20 cellular contexts compared by ENCODE assay signal in the genomic region with DNA sequence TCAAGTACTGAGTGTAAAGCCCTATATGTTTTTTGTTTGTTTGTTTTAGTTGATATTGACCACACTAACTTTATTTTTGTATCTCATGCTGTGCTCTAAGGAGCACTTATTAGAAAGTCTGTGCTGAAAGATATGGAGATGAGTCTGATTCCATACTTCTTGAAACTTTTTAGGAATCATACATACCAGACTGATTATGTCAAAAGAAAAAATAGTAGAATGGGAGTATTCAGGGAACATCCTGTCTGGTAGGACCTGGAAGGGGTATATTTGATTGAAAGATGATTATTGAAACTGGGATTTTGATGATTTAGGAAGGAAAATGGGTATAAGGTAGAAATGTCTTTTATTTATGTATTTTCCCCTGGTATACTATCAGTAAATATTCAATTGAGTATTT.
A peak's percentile ranks its signal among the peaks of the same experiment; 100 is the strongest.
DNase-seq lines count a peak whose midpoint lies in the region; ATAC-seq lines count a peak whose summit lies in the region.
"Had no signal": no experiment of that assay in that cellular context is flagged by ENCODE, and none has a peak within 500 bp of the region (broad histone marks: within the 10 kb centered on the region; RNA-seq: fewer than 3 reads in every experiment).

No MANE protein-coding gene starts in this region.

- peak overlapping the region; percentile 46 for H3K4me2 ChIP-seq in GM23248 (ENCODE audit: unreplicated experiment)

- no peaks in the 10 kb centered on the region for H3K27me3 ChIP-seq in GM23248 (replicated peaks; ENCODE audit: insufficient read depth)
- no peaks in the 10 kb centered on the region for H3K27me3 ChIP-seq in adipocyte (replicated peaks; ENCODE audit: control insufficient read depth, insufficient read depth, low read length)
- H3K27me3 ChIP-seq: tibial nerve had no signal

- no peak overlapping the region for H2AFZ ChIP-seq in GM23248
- H2AFZ ChIP-seq: parathyroid adenoma had no signal

- intact Hi-C loops in sciatic nerve (cut with DNase I), result no loop called here

- H3K79me2 ChIP-seq in GM23248 (ENCODE audit: insufficient read depth), result peaks cover 95% of the 10 kb centered on the region

- H3K9me3 ChIP-seq in GM23248 (ENCODE audit: low read depth), result no peaks in the 10 kb centered on the region
- no peaks in the 10 kb centered on the region for H3K9me3 ChIP-seq in adipocyte (ENCODE audit: control insufficient read depth, low read length)
- H3K9me3 ChIP-seq: tibial nerve had no signal

- H3K36me3 ChIP-seq in GM23248 (ENCODE audit: low read depth) (no peaks in the 10 kb centered on the region), adipocyte (ENCODE audit: control insufficient read depth, insufficient read depth, low read length, severe bottlenecking) (peaks cover 4% of the 10 kb centered on the region)
- H3K36me3 ChIP-seq: tibial nerve had no signal

- ATAC-seq in sciatic nerve (peak; percentile 33), HG02588 (IDR thresholded peaks at IDR 0.05; ENCODE audit: unreplicated experiment) (no peak), HG03175 (IDR thresholded peaks at IDR 0.05; ENCODE audit: unreplicated experiment) (no peak), HG02798 (IDR thresholded peaks at IDR 0.05; ENCODE audit: poor library complexity, unreplicated experiment) (no peak)
- ATAC-seq: activated CD8-positive, alpha-beta memory T cell treated with anti-CD3 and anti-CD28 coated beads, Interleukin-2, amount 10 ng/mL, durations not matched to agents 7 days and 5 days; activated naive CD4-positive, alpha-beta T cell treated with anti-CD3 and anti-CD28 coated beads, Interleukin-2, amount 50 U/mL, for 72 hours; GM12878 had no signal

- in situ Hi-C loops in GM23248 (cut with MboI), result no loop called here

- peak overlapping the region; percentile 29 for H3K27ac ChIP-seq in GM23248
- H3K27ac ChIP-seq: parathyroid adenoma had no signal

- peaks cover 50% of the 10 kb centered on the region for H3F3A ChIP-seq in GM23248 (ENCODE audit: insufficient read depth)

- H3K4me1 ChIP-seq in GM23248 (ENCODE audit: insufficient read depth), result peaks cover 51% of the 10 kb centered on the region
- peaks cover 64% of the 10 kb centered on the region for H3K4me1 ChIP-seq in adipocyte (ENCODE audit: control insufficient read depth, insufficient read depth, low read length)

- H3K9me2 ChIP-seq in GM23248 (ENCODE audit: insufficient read depth), result no peaks in the 10 kb centered on the region

- DNase-seq in GM23248 (peak; percentile 45), adipocyte (ENCODE audit: low read depth) (no peak), glomerular visceral epithelial cell (ENCODE audit: extremely low spot score) (peak; percentile 15), sciatic nerve (ENCODE audit: low spot score) (no peak)
- no peak for DNase-seq in activated CD8-positive, alpha-beta memory T cell treated with anti-CD3 and anti-CD28 coated beads for 24 hours
- DNase-seq: activated CD8-positive, alpha-beta memory T cell treated with anti-CD3 and anti-CD28 coated beads, Interleukin-2, amount 10 ng/mL, durations not matched to agents 7 days and 5 days; CD4-positive, alpha-beta memory T cell; GF-D8; islet precursor cell; NCI-H1105; NCI-H524; stimulated activated CD4-positive, alpha-beta T cell treated with anti-CD3 and anti-CD28 coated beads, Interleukin-2, amount 100 ng/mL, for 24 hours; stimulated activated naive CD4-positive, alpha-beta T cell treated with Interleukin-2 at 50 U/mL for 16 hours had no signal

- H3K9ac ChIP-seq in GM23248, result no peak overlapping the region
- H3K9ac ChIP-seq in adipocyte (ENCODE audit: low read length), result peak overlapping the region; percentile 3
- H3K9ac ChIP-seq: parathyroid adenoma had no signal

- peaks cover 7% of the 10 kb centered on the region; the same call in 1 of the 2 replicates for H4K20me1 ChIP-seq in GM23248 (ENCODE audit: insufficient read depth)

- H3K4me3 ChIP-seq in GM23248, result 0 out of 2 replicates have a peak overlapping the region, but pooled peaks have one; percentile 26
- H3K4me3 ChIP-seq in adipocyte (ENCODE audit: low read length), result no peak overlapping the region
- H3K4me3 ChIP-seq: GM12878, tibial nerve had no signal

Comparison
In these comparisons a context has a peak if more than half of its experiments do, and no peak if none do; other contexts are left out.
1. DNase-seq: peak in GM23248 (single experiment) and glomerular visceral epithelial cell (single experiment); none in adipocyte (single experiment), sciatic nerve (single experiment) and activated CD8-positive, alpha-beta memory T cell treated with anti-CD3 and anti-CD28 coated beads for 24 hours (single experiment).